1 cellular context compared by ENCODE assay signal in the genomic region with DNA sequence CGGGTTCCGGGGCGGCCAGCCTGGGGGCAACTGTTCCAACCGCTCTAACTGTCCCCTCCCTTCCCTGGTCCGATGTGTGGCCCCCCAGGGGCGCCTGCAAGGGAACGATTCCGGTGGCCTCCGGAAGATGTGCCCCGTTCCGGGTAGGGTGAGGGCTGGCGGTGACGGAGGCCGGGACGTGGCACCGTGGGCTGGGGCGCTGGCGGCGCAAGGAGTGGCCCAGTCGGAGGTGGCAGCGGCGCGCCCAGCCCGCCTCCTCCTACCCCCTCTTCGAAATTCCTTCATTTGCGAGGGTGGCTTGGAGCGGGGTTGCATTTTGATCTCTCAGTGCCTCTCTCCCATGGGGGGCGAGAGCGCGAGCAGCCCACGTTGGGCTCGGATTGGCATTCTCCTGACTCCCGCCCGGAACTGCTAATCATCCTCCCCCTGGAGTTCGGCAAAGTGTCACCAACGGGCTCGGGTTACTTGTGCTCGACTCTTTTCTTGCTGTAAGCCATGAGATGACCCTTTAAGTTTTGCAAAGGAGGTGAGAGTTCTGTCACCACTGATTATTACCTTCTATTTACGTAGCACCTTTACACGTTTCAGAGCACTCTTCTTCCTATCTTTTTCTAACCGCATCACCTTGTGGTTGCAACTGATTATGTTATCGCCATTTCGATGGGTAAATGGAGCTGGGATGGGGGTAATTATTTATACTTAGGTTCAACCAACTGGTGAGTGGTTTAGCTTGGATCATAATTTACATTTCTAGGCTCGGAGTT.
A peak's percentile ranks its signal among the peaks of the same experiment; 100 is the strongest.
TF ChIP-seq lines count a peak whose summit lies in the region.

No MANE protein-coding gene starts in this region.

TF ChIP-seq in HepG2, 621 proteins besides CTCF, POLR2A, EP300 and RAD21 (continues in another document):
- TF ChIP-seq, protein P1, sequence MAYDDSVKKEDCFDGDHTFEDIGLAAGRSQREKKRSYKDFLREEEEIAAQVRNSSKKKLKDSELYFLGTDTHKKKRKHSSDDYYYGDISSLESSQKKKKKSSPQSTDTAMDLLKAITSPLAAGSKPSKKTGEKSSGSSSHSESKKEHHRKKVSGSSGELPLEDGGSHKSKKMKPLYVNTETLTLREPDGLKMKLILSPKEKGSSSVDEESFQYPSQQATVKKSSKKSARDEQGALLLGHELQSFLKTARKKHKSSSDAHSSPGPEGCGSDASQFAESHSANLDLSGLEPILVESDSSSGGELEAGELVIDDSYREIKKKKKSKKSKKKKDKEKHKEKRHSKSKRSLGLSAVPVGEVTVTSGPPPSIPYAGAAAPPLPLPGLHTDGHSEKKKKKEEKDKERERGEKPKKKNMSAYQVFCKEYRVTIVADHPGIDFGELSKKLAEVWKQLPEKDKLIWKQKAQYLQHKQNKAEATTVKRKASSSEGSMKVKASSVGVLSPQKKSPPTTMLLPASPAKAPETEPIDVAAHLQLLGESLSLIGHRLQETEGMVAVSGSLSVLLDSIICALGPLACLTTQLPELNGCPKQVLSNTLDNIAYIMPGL (CRISPR knock-in tag; IDR thresholded peaks at IDR 0.05; ENCODE audit: borderline replicate concordance in 1 of 2, low read depth in 1 of 2): peak in 1 of 2 experiments; percentile 75; a peak in 3 of 4 replicates
- TF ChIP-seq NKX3-1 (CRISPR knock-in tag; IDR thresholded peaks at IDR 0.05): no peak; the same call in 1 of the 2 replicates
- TF ChIP-seq ZNF546 (CRISPR knock-in tag; conservative IDR thresholded peaks at IDR 0.05): peak; percentile 66
- 0 out of 2 replicates have a peak, but pooled peaks have one; percentile 7 for TF ChIP-seq KDM5A (IDR thresholded peaks at IDR 0.05; ENCODE audit: borderline replicate concordance, low read length)
- peak; percentile 21 for TF ChIP-seq ZNF772 (CRISPR knock-in tag; IDR thresholded peaks at IDR 0.05)
- 0 out of 2 replicates have a peak, but pooled peaks have one; percentile 7 for TF ChIP-seq ZNF768 (CRISPR knock-in tag; IDR thresholded peaks at IDR 0.05)
- TF ChIP-seq PHF8 (CRISPR knock-in tag; IDR thresholded peaks at IDR 0.05): peak; percentile 44; the same call in 1 of the 2 replicates
- 0 out of 2 replicates have a peak, but pooled peaks have one; percentile 23 for TF ChIP-seq MXD4 (CRISPR knock-in tag; IDR thresholded peaks at IDR 0.05)
- 0 out of 2 replicates have a peak, but pooled peaks have one; percentile 14 for TF ChIP-seq RFXAP (CRISPR knock-in tag; IDR thresholded peaks at IDR 0.05; ENCODE audit: borderline replicate concordance)
- TF ChIP-seq KMT2B (CRISPR knock-in tag; IDR thresholded peaks at IDR 0.05): 0 out of 2 replicates have a peak, but pooled peaks have one; percentile 53
- TF ChIP-seq, protein P2, sequence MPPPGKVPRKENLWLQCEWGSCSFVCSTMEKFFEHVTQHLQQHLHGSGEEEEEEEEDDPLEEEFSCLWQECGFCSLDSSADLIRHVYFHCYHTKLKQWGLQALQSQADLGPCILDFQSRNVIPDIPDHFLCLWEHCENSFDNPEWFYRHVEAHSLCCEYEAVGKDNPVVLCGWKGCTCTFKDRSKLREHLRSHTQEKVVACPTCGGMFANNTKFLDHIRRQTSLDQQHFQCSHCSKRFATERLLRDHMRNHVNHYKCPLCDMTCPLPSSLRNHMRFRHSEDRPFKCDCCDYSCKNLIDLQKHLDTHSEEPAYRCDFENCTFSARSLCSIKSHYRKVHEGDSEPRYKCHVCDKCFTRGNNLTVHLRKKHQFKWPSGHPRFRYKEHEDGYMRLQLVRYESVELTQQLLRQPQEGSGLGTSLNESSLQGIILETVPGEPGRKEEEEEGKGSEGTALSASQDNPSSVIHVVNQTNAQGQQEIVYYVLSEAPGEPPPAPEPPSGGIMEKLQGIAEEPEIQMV (CRISPR knock-in tag; IDR thresholded peaks at IDR 0.05; ENCODE audit: low read depth): 0 out of 2 replicates have a peak, but pooled peaks have one; percentile 19
- TF ChIP-seq FOXK2 (IDR thresholded peaks at IDR 0.05): no peak
- TF ChIP-seq, protein P3, sequence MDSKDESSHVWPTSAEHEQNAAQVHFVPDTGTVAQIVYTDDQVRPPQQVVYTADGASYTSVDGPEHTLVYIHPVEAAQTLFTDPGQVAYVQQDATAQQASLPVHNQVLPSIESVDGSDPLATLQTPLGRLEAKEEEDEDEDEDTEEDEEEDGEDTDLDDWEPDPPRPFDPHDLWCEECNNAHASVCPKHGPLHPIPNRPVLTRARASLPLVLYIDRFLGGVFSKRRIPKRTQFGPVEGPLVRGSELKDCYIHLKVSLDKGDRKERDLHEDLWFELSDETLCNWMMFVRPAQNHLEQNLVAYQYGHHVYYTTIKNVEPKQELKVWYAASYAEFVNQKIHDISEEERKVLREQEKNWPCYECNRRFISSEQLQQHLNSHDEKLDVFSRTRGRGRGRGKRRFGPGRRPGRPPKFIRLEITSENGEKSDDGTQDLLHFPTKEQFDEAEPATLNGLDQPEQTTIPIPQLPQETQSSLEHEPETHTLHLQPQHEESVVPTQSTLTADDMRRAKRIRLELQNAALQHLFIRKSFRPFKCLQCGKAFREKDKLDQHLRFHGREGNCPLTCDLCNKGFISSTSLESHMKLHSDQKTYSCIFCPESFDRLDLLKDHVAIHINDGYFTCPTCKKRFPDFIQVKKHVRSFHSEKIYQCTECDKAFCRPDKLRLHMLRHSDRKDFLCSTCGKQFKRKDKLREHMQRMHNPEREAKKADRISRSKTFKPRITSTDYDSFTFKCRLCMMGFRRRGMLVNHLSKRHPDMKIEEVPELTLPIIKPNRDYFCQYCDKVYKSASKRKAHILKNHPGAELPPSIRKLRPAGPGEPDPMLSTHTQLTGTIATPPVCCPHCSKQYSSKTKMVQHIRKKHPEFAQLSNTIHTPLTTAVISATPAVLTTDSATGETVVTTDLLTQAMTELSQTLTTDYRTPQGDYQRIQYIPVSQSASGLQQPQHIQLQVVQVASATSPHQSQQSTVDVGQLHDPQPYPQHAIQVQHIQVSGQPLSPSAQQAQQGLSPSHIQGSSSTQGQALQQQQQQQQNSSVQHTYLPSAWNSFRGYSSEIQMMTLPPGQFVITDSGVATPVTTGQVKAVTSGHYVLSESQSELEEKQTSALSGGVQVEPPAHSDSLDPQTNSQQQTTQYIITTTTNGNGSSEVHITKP (CRISPR knock-in tag; IDR thresholded peaks at IDR 0.05; ENCODE audit: low read depth): 0 out of 2 replicates have a peak, but pooled peaks have one; percentile 4
- TF ChIP-seq ZNF451 (CRISPR knock-in tag; IDR thresholded peaks at IDR 0.05): peak; percentile 62; the same call in 1 of the 2 replicates
- TF ChIP-seq ZMAT3 (CRISPR knock-in tag; conservative IDR thresholded peaks at IDR 0.05): 0 out of 2 replicates have a peak, but pooled peaks have one; percentile 12
- TF ChIP-seq YEATS4 (CRISPR knock-in tag; IDR thresholded peaks at IDR 0.05; ENCODE audit: borderline replicate concordance): peak; percentile 28; the same call in 1 of the 2 replicates
- TF ChIP-seq ZNF234 (CRISPR knock-in tag; conservative IDR thresholded peaks at IDR 0.05): 0 out of 2 replicates have a peak, but pooled peaks have one; percentile 52
- TF ChIP-seq, protein P4, sequence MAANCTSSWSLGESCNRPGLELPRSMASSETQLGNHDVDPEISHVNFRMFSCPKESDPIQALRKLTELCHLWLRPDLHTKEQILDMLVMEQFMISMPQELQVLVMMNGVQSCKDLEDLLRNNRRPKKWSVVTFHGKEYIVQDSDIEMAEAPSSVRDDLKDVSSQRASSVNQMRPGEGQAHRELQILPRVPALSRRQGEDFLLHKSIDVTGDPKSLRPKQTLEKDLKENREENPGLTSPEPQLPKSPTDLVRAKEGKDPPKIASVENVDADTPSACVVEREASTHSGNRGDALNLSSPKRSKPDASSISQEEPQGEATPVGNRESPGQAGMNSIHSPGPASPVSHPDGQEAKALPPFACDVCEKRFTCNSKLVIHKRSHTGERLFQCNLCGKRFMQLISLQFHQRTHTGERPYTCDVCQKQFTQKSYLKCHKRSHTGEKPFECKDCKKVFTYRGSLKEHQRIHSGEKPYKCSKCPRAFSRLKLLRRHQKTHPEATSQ (CRISPR knock-in tag; IDR thresholded peaks at IDR 0.05; ENCODE audit: borderline replicate concordance): 0 out of 2 replicates have a peak, but pooled peaks have one; percentile 58
- TF ChIP-seq DNMT1 (CRISPR knock-in tag; IDR thresholded peaks at IDR 0.05): no peak
- TF ChIP-seq IRX3 (CRISPR knock-in tag; IDR thresholded peaks at IDR 0.05; ENCODE audit: borderline replicate concordance, low read depth): no peak
- peak; percentile 37 for TF ChIP-seq SAP130 (CRISPR knock-in tag; IDR thresholded peaks at IDR 0.05; ENCODE audit: low read depth)
- no peak for TF ChIP-seq ZNF724P (CRISPR knock-in tag; IDR thresholded peaks at IDR 0.05; ENCODE audit: borderline replicate concordance)
- TF ChIP-seq, protein P5, sequence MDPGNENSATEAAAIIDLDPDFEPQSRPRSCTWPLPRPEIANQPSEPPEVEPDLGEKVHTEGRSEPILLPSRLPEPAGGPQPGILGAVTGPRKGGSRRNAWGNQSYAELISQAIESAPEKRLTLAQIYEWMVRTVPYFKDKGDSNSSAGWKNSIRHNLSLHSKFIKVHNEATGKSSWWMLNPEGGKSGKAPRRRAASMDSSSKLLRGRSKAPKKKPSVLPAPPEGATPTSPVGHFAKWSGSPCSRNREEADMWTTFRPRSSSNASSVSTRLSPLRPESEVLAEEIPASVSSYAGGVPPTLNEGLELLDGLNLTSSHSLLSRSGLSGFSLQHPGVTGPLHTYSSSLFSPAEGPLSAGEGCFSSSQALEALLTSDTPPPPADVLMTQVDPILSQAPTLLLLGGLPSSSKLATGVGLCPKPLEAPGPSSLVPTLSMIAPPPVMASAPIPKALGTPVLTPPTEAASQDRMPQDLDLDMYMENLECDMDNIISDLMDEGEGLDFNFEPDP (CRISPR knock-in tag; conservative IDR thresholded peaks at IDR 0.05): no peak
- peak; percentile 70 for TF ChIP-seq ZFX (CRISPR knock-in tag; IDR thresholded peaks at IDR 0.05; ENCODE audit: low read depth)
- 0 out of 2 replicates have a peak, but pooled peaks have one; percentile 23 for TF ChIP-seq ZNF709 (CRISPR knock-in tag; IDR thresholded peaks at IDR 0.05)
- TF ChIP-seq, protein P6, sequence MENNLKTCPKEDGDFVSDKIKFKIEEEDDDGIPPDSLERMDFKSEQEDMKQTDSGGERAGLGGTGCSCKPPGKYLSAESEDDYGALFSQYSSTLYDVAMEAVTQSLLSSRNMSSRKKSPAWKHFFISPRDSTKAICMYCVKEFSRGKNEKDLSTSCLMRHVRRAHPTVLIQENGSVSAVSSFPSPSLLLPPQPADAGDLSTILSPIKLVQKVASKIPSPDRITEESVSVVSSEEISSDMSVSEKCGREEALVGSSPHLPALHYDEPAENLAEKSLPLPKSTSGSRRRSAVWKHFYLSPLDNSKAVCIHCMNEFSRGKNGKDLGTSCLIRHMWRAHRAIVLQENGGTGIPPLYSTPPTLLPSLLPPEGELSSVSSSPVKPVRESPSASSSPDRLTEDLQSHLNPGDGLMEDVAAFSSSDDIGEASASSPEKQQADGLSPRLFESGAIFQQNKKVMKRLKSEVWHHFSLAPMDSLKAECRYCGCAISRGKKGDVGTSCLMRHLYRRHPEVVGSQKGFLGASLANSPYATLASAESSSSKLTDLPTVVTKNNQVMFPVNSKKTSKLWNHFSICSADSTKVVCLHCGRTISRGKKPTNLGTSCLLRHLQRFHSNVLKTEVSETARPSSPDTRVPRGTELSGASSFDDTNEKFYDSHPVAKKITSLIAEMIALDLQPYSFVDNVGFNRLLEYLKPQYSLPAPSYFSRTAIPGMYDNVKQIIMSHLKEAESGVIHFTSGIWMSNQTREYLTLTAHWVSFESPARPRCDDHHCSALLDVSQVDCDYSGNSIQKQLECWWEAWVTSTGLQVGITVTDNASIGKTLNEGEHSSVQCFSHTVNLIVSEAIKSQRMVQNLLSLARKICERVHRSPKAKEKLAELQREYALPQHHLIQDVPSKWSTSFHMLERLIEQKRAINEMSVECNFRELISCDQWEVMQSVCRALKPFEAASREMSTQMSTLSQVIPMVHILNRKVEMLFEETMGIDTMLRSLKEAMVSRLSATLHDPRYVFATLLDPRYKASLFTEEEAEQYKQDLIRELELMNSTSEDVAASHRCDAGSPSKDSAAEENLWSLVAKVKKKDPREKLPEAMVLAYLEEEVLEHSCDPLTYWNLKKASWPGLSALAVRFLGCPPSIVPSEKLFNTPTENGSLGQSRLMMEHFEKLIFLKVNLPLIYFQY (CRISPR knock-in tag; IDR thresholded peaks at IDR 0.05; ENCODE audit: borderline replicate concordance): peak; percentile 3; the same call in 1 of the 2 replicates
- TF ChIP-seq SALL1 (CRISPR knock-in tag; IDR thresholded peaks at IDR 0.05): peak; percentile 53
- TF ChIP-seq GABPB1 (CRISPR knock-in tag; IDR thresholded peaks at IDR 0.05): peak; percentile 50
- TF ChIP-seq CREM (IDR thresholded peaks at IDR 0.05): peak; percentile 9; the same call in 1 of the 2 replicates
- TF ChIP-seq CREM (CRISPR knock-in tag; IDR thresholded peaks at IDR 0.05): no peak
- TF ChIP-seq, protein P7, sequence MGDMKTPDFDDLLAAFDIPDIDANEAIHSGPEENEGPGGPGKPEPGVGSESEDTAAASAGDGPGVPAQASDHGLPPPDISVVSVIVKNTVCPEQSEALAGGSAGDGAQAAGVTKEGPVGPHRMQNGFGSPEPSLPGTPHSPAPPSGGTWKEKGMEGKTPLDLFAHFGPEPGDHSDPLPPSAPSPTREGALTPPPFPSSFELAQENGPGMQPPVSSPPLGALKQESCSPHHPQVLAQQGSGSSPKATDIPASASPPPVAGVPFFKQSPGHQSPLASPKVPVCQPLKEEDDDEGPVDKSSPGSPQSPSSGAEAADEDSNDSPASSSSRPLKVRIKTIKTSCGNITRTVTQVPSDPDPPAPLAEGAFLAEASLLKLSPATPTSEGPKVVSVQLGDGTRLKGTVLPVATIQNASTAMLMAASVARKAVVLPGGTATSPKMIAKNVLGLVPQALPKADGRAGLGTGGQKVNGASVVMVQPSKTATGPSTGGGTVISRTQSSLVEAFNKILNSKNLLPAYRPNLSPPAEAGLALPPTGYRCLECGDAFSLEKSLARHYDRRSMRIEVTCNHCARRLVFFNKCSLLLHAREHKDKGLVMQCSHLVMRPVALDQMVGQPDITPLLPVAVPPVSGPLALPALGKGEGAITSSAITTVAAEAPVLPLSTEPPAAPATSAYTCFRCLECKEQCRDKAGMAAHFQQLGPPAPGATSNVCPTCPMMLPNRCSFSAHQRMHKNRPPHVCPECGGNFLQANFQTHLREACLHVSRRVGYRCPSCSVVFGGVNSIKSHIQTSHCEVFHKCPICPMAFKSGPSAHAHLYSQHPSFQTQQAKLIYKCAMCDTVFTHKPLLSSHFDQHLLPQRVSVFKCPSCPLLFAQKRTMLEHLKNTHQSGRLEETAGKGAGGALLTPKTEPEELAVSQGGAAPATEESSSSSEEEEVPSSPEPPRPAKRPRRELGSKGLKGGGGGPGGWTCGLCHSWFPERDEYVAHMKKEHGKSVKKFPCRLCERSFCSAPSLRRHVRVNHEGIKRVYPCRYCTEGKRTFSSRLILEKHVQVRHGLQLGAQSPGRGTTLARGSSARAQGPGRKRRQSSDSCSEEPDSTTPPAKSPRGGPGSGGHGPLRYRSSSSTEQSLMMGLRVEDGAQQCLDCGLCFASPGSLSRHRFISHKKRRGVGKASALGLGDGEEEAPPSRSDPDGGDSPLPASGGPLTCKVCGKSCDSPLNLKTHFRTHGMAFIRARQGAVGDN (CRISPR knock-in tag; IDR thresholded peaks at IDR 0.05): peak; percentile 77
- TF ChIP-seq SRF (IDR thresholded peaks at IDR 0.05; ENCODE audit: low read depth, low read length): no peak
